Comparison of ENCODE assay signal across 11 cellular contexts in the genomic region with DNA sequence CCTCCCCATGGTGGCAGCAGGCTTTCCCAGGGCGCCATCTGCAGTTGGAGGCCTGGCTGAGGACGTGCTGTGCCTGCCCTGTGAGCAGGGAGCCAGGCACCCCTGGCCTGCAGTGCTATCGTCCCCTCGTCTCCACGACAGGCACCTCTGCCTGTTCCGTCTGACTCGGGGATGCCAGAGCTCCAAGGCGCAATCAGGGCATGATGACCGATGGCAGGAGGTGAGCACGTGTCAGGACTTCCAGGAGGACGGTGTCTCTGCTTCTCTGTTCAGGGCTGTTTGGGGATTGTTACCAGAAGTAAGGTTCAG.
DNase-seq lines count a peak whose midpoint lies in the region; ATAC-seq and TF ChIP-seq lines count a peak whose summit lies in the region.
"Had no signal": no experiment of that assay in that cellular context is flagged by ENCODE, and none has a peak within 500 bp of the region (broad histone marks: within the 10 kb centered on the region; RNA-seq: fewer than 3 reads in every experiment).

No MANE protein-coding gene starts in this region.

- no TSS peak for BruUV-seq in MCF 10A (replicated peaks; lab: Mats Ljungman, UMichigan)
- no TSS peak for BruUV-seq in mammary epithelial cell (replicated peaks; lab: Mats Ljungman, UMichigan)

- H3K4me1 Mint-ChIP-seq in MCF 10A (ENCODE audit: insufficient read depth, unreplicated experiment): no peaks in the 10 kb centered on the region

- WGBS in mammary epithelial cell (ENCODE audit: low coverage, missing lambda C conversion rate): 74% methylated on average over 11 of the region's 11 CpGs

- no peaks in the 10 kb centered on the region for H3K36me3 Mint-ChIP-seq in MCF 10A (ENCODE audit: insufficient read depth, unreplicated experiment)

- no peak overlapping the region for H3K27ac Mint-ChIP-seq in MCF 10A (ENCODE audit: low read depth, unreplicated experiment)

- H4K20me1 ChIP-seq in mammary epithelial cell (ENCODE audit: insufficient read depth, low read length): no peaks in the 10 kb centered on the region

- no peak overlapping the region for H3K4me3 ChIP-seq in mammary epithelial cell (replicated peaks in 1 of 3; ENCODE audit: insufficient read depth in 1 of 3, low read depth in 2 of 3, low read length in 3 of 3)
- H3K4me3 ChIP-seq in astrocyte of the spinal cord (ENCODE audit: low read depth, low read length): no peak overlapping the region
- H3K4me3 ChIP-seq in effector memory CD4-positive, alpha-beta T cell (ENCODE audit: insufficient read depth, low read depth, low read length, poor library complexity, severe bottlenecking): no peak overlapping the region
- H3K4me3 ChIP-seq: left ventricle myocardium inferior, psoas muscle had no signal

- CTCF ChIA-PET in MCF 10A (lab: Yijun Ruan, JAX): no interaction called here
- CTCF ChIA-PET in mammary epithelial cell (lab: Charles Lee; ENCODE audit: low non-redundant PET): no interaction called here

- peaks cover 6% of the 10 kb centered on the region for H3K9me3 Mint-ChIP-seq in MCF 10A (ENCODE audit: unreplicated experiment)

- TF ChIP-seq CTCF in MCF 10A (IDR thresholded peaks at IDR 0.05; ENCODE audit: unreplicated experiment) (no peak), mammary epithelial cell (conservative IDR thresholded peaks at IDR 0.05 in 1 of 2, IDR thresholded peaks at IDR 0.05 in 1 of 2; ENCODE audit: extremely low read depth in 1 of 2, insufficient read depth in 1 of 2, low read depth in 1 of 2, low read length in 2 of 2) (peak in 1 of 2 donors; percentile 43), astrocyte of the spinal cord (IDR thresholded peaks at IDR 0.05; ENCODE audit: low read depth, low read length) (peak; percentile 17)

- ATAC-seq in stimulated activated naive CD8-positive, alpha-beta T cell treated with anti-CD3 and anti-CD28 coated beads, Interleukin-15, Interleukin-2, amounts not matched to agents 100 U/mL and 50 U/mL, for 24 hours: no peak
- ATAC-seq: psoas muscle had no signal

- no peaks in the 10 kb centered on the region for H3K4me1 ChIP-seq in mammary epithelial cell (ENCODE audit: insufficient read depth, low read length)
- no peaks in the 10 kb centered on the region for H3K4me1 ChIP-seq in effector memory CD4-positive, alpha-beta T cell (ENCODE audit: control insufficient read depth, insufficient read depth, low read length, poor library complexity, severe bottlenecking)
- H3K4me1 ChIP-seq: left ventricle myocardium inferior, psoas muscle had no signal

- H3K4me3 Mint-ChIP-seq in MCF 10A (ENCODE audit: unreplicated experiment): no peak overlapping the region

- no peaks in the 10 kb centered on the region for H3K27me3 ChIP-seq in mammary epithelial cell (ENCODE audit: insufficient read depth, low read length)
- no peaks in the 10 kb centered on the region for H3K27me3 ChIP-seq in effector memory CD4-positive, alpha-beta T cell (replicated peaks; ENCODE audit: control insufficient read depth, insufficient read depth, low read length, poor library complexity, severe bottlenecking)

- POLR2A ChIA-PET in MCF 10A (lab: Yijun Ruan, JAX): no interaction called here

- H3K36me3 ChIP-seq in mammary epithelial cell (ENCODE audit: insufficient read depth, low read length): no peaks in the 10 kb centered on the region
- H3K36me3 ChIP-seq in effector memory CD4-positive, alpha-beta T cell (ENCODE audit: control insufficient read depth, insufficient read depth, low read length): no peaks in the 10 kb centered on the region
- H3K36me3 ChIP-seq: left ventricle myocardium inferior had no signal

- H3K27ac ChIP-seq in mammary epithelial cell (ENCODE audit: insufficient read depth, low read depth, low read length): no peak overlapping the region
- no peak overlapping the region for H3K27ac ChIP-seq in effector memory CD4-positive, alpha-beta T cell (ENCODE audit: insufficient read depth, low read length, poor library complexity, severe bottlenecking)
- H3K27ac ChIP-seq: left ventricle myocardium inferior, psoas muscle had no signal

- H3K9me3 ChIP-seq in mammary epithelial cell (replicated peaks; ENCODE audit: insufficient read depth, low read length): no peaks in the 10 kb centered on the region
- no peaks in the 10 kb centered on the region for H3K9me3 ChIP-seq in effector memory CD4-positive, alpha-beta T cell (ENCODE audit: control insufficient read depth, low read length)
- H3K9me3 ChIP-seq: psoas muscle had no signal

- intact Hi-C loops in MCF 10A (cut with micrococcal nuclease): loop anchor here (1.0 kb wide), 1 partner anchor 212 kb away; no protein-coding TSS in a partner anchor
- intact Hi-C loops in mammary epithelial cell (cut with micrococcal nuclease): no loop called here

- H2AFZ ChIP-seq in mammary epithelial cell (ENCODE audit: low read depth, low read length): no peak overlapping the region

- peaks cover 12% of the 10 kb centered on the region for H3K27me3 Mint-ChIP-seq in MCF 10A (ENCODE audit: insufficient read depth, unreplicated experiment)

- dilution Hi-C loops in mammary epithelial cell (cut with HindIII; ENCODE audit: low sequenced_read_pairs): no loop called here

- H3K79me2 ChIP-seq in mammary epithelial cell (ENCODE audit: insufficient read depth, low read length): no peaks in the 10 kb centered on the region

- H3K4me2 ChIP-seq in mammary epithelial cell (ENCODE audit: insufficient read depth, low read depth, low read length): no peak overlapping the region

- in situ Hi-C loops in mammary epithelial cell (cut with MboI; ENCODE audit: low sequenced_read_pairs in 2 of 2) (no loop called here), astrocyte of the spinal cord (cut with HindIII; ENCODE audit: low sequenced_read_pairs) (no loop called here)

- no peak overlapping the region for H3K9ac ChIP-seq in mammary epithelial cell (ENCODE audit: insufficient read depth, low read length)

- DNase-seq in MCF 10A (ENCODE audit: unreplicated experiment) (peak; percentile 18), mammary epithelial cell (no peak), NCI-H69 (lab: John Stamatoyannopoulos, UW) (peak; percentile 20), astrocyte of the spinal cord (ENCODE audit: low read depth, low spot score) (no peak), SIG-M5 (lab: John Stamatoyannopoulos, UW) (no peak), cerebellar nuclear complex (lab: John Stamatoyannopoulos, UW) (no peak)
- DNase-seq in stimulated activated naive CD8-positive, alpha-beta T cell treated with anti-CD3 and anti-CD28 coated beads, Interleukin-15, Interleukin-2, amounts not matched to agents 100 U/mL and 50 U/mL, for 24 hours: peak; percentile 42
- no peak for DNase-seq in effector memory CD4-positive, alpha-beta T cell
- DNase-seq: left ventricle myocardium inferior, NCI-H1105 treated with DMSO at 0.1 percent for 48 hours, psoas muscle had no signal

Comparison
In these comparisons a context has a peak if more than half of its experiments do, and no peak if none do; other contexts are left out.
1. DNase-seq: peak in MCF 10A (single experiment), NCI-H69 (single experiment) and stimulated activated naive CD8-positive, alpha-beta T cell treated with anti-CD3 and anti-CD28 coated beads, Interleukin-15, Interleukin-2, amounts not matched to agents 100 U/mL and 50 U/mL, for 24 hours (single experiment); none in mammary epithelial cell (single experiment), astrocyte of the spinal cord (single experiment), effector memory CD4-positive, alpha-beta T cell (0 of 3), SIG-M5 (single experiment) and cerebellar nuclear complex (0 of 2).